Comparison of ENCODE assay signal across 19 cellular contexts in genomic region chr19:28862238-28862637, GRCh38.
A peak's percentile ranks its signal among the peaks of the same experiment; 100 is the strongest.
DNase-seq lines count a peak whose midpoint lies in the region; ATAC-seq, FAIRE-seq and TF ChIP-seq lines count a peak whose summit lies in the region.
"Had no signal": no experiment of that assay in that cellular context is flagged by ENCODE, and none has a peak within 500 bp of the region (broad histone marks: within the 10 kb centered on the region; RNA-seq: fewer than 3 reads in every experiment).

No MANE protein-coding gene starts in this region.

- no peak overlapping the region for H3K14ac ChIP-seq in H9 (ENCODE audit: insufficient read depth, low read length)

- H3K4me1 ChIP-seq in H9 (ENCODE audit: insufficient read depth, low read length) = no peaks in the 10 kb centered on the region
- H3K4me1 ChIP-seq in RWPE2 (ENCODE audit: insufficient read depth, poor library complexity, severe bottlenecking) = no peaks in the 10 kb centered on the region
- peaks cover 0 to 17% (median 6%) of the 10 kb centered on the region in 12 donors for H3K4me1 ChIP-seq in heart left ventricle
- H3K4me1 ChIP-seq: SJSA1 had no signal

- no peak overlapping the region for H3K23ac ChIP-seq in H9 (ENCODE audit: insufficient read length, low read depth, low read length)

- peaks cover 0 to 6% of the 10 kb centered on the region in 2 experiments; a peak in 2 of 4 replicates for H3K4me1 Mint-ChIP-seq in H9
- H3K4me1 Mint-ChIP-seq: CD4-positive, CD25-positive, alpha-beta regulatory T cell had no signal

- H4K91ac ChIP-seq in H9 (ENCODE audit: insufficient read length, low read depth, low read length) = no peak overlapping the region

- ATAC-seq in RWPE2 (ENCODE audit: low read depth) (peak; percentile 27; the same call in 1 of the 3 replicates), heart left ventricle (no peak)
- ATAC-seq: Right ventricle myocardium inferior had no signal

- no CpG with 5 or more reads among the region's 3 CpGs for WGBS in H9 (ENCODE audit: extremely low coverage, insufficient read length, low lambda C conversion rate)
- 33 to 52% (median 48%) methylated on average over 3 of the region's 3 CpGs for WGBS in heart left ventricle, 4 donors

- H3K36me3 Mint-ChIP-seq in H9 (ENCODE audit: insufficient read depth in 1 of 3, low read depth in 3 of 3) = no peaks in the 10 kb centered on the region; a peak in 1 of 7 replicates
- H3K36me3 Mint-ChIP-seq: CD4-positive, CD25-positive, alpha-beta regulatory T cell had no signal

- peaks cover 2% of the 10 kb centered on the region; the same call in 1 of the 2 replicates for H3K27me3 Mint-ChIP-seq in H9 (ENCODE audit: low read depth)
- H3K27me3 Mint-ChIP-seq: CD4-positive, CD25-positive, alpha-beta regulatory T cell had no signal

- no peak overlapping the region for H3K18ac ChIP-seq in H9 (ENCODE audit: insufficient read length, low read depth, low read length)

- H3K56ac ChIP-seq in H9 (ENCODE audit: insufficient read length, low read depth, low read length) = no peak overlapping the region

- no peak overlapping the region for H2BK5ac ChIP-seq in H9 (ENCODE audit: insufficient read length, low read length)

- no peak overlapping the region for H2BK12ac ChIP-seq in H9 (ENCODE audit: insufficient read length, low read depth, low read length)

- H3K27me3 ChIP-seq in H9 (ENCODE audit: insufficient read depth, low read length) (no peaks in the 10 kb centered on the region), RWPE2 (ENCODE audit: insufficient read depth, poor library complexity, severe bottlenecking) (no peaks in the 10 kb centered on the region), heart left ventricle (no peaks in the 10 kb centered on the region)
- H3K27me3 ChIP-seq: SJSA1 had no signal

- no peaks in the 10 kb centered on the region for H3K36me3 ChIP-seq in RWPE2 (ENCODE audit: low read depth)
- H3K36me3 ChIP-seq in heart left ventricle = no peaks in the 10 kb centered on the region
- H3K36me3 ChIP-seq: SJSA1 had no signal

- H3K27ac ChIP-seq in H9 (ENCODE audit: insufficient read length, low read depth, low read length) (no peak overlapping the region), RWPE2 (ENCODE audit: poor library complexity, severe bottlenecking) (no peak overlapping the region), heart left ventricle (no peak overlapping the region)
- H3K27ac ChIP-seq: SJSA1 had no signal

- no peaks in the 10 kb centered on the region for H3K79me1 ChIP-seq in H9 (ENCODE audit: insufficient read depth, low read depth, low read length, poor library complexity, severe bottlenecking)

- H3K27ac Mint-ChIP-seq in H9 = no peak overlapping the region
- H3K27ac Mint-ChIP-seq: CD4-positive, CD25-positive, alpha-beta regulatory T cell had no signal

- no peaks in the 10 kb centered on the region for H3K23me2 ChIP-seq in H9 (ENCODE audit: insufficient read length, low read depth, low read length, poor library complexity, severe bottlenecking)

- no peak overlapping the region for H2AFZ ChIP-seq in H9 (ENCODE audit: low read length)

- TF ChIP-seq CTCF in H9 (conservative IDR thresholded peaks at IDR 0.05) (peak; percentile 38; the same call in 2 of the 3 replicates), RWPE2 (IDR thresholded peaks at IDR 0.05; ENCODE audit: poor library complexity, severe bottlenecking) (no peak), heart left ventricle (IDR thresholded peaks at IDR 0.05) (no peak)

- H3K9me3 ChIP-seq in H9 (ENCODE audit: control insufficient read depth, low read depth, low read length) = no peaks in the 10 kb centered on the region
- H3K9me3 ChIP-seq in RWPE2 (ENCODE audit: severe bottlenecking) = no peaks in the 10 kb centered on the region
- H3K9me3 ChIP-seq in heart left ventricle = no peaks in the 10 kb centered on the region
- H3K9me3 ChIP-seq: SJSA1 had no signal

- no peak overlapping the region for H2AK5ac ChIP-seq in H9 (ENCODE audit: insufficient read length, low read length)

- no peak overlapping the region for H3K4me3 ChIP-seq in RWPE2 (ENCODE audit: severe bottlenecking)
- no peak overlapping the region for H3K4me3 ChIP-seq in heart left ventricle
- H3K4me3 ChIP-seq: SJSA1 had no signal

- no peak overlapping the region for H3T11ph ChIP-seq in H9 (ENCODE audit: low read length)

- H3K9ac ChIP-seq in H9 (ENCODE audit: extremely low read depth, insufficient read length, low read length) = no peak overlapping the region

- no peak for FAIRE-seq in urothelium cell line (lab: Jason Lieb, UNC)
- FAIRE-seq: GM12891, RCC 7860 had no signal

- DNase-seq in H9 (no peak), RWPE2 (ENCODE audit: low spot score) (no peak), kidney glomerular epithelial cell (lab: John Stamatoyannopoulos, UW) (peak; percentile 25), urothelium cell line (ENCODE audit: low spot score) (peak; percentile 46), GM19238 (ENCODE audit: insufficient read length, low spot score) (no peak), heart left ventricle (no peak)
- no peak for DNase-seq in activated CD4-positive, alpha-beta T cell treated with anti-CD3 and anti-CD28 coated beads for 48 hours
- DNase-seq: CD4-positive, CD25-positive, alpha-beta regulatory T cell; DND-41; MM.1S; NCI-H1048; NCI-H1417 treated with DMSO at 0.1 percent for 48 hours; NCI-H187; NCI-H446 treated with DMSO at 0.1 percent for 48 hours; NCI-H526 treated with DMSO at 0.1 percent for 48 hours had no signal

- H3K4me2 ChIP-seq in H9 (ENCODE audit: insufficient read depth, insufficient read length, low read length) = no peak overlapping the region

- no peak overlapping the region for H2BK15ac ChIP-seq in H9 (ENCODE audit: low read depth, low read length)

- no peak for TF ChIP-seq POLR2A in heart left ventricle (IDR thresholded peaks at IDR 0.05)

- intact Hi-C loops in heart left ventricle (cut with DNase I) = loop anchor here in 1 of 10 donors (5.0 kb wide), 2 partner anchors 70 to 125 kb away; no protein-coding TSS in a partner anchor

- no peaks in the 10 kb centered on the region for H3K9me3 Mint-ChIP-seq in H9

- H4K5ac ChIP-seq in H9 (ENCODE audit: insufficient read length, low read depth, low read length) = no peak overlapping the region

- no peaks in the 10 kb centered on the region for H4K20me1 ChIP-seq in H9 (ENCODE audit: control insufficient read depth, insufficient read depth, insufficient read length)

- H4K8ac ChIP-seq in H9 (replicated peaks; ENCODE audit: insufficient read length, low read depth, low read length) = no peak overlapping the region

- no peaks in the 10 kb centered on the region for H3K79me2 ChIP-seq in H9 (ENCODE audit: insufficient read depth, low read length)

- H3K4ac ChIP-seq in H9 (ENCODE audit: low read depth, low read length) = no peak overlapping the region

- H2BK120ac ChIP-seq in H9 (ENCODE audit: low read depth, low read length, poor library complexity, severe bottlenecking) = no peak overlapping the region

- H3K4me3 Mint-ChIP-seq in H9 = no peak overlapping the region
- H3K4me3 Mint-ChIP-seq: CD4-positive, CD25-positive, alpha-beta regulatory T cell had no signal

- H2BK20ac ChIP-seq in H9 (ENCODE audit: low read depth, low read length, poor library complexity, severe bottlenecking) = no peak overlapping the region

Comparison
In these comparisons a context has a peak if more than half of its experiments do, and no peak if none do; other contexts are left out.
1. DNase-seq: peak in kidney glomerular epithelial cell (single experiment) and urothelium cell line (single experiment); none in H9 (single experiment), RWPE2 (single experiment), GM19238 (single experiment), heart left ventricle (0 of 5) and activated CD4-positive, alpha-beta T cell treated with anti-CD3 and anti-CD28 coated beads for 48 hours (single experiment).